In the genomic region with DNA sequence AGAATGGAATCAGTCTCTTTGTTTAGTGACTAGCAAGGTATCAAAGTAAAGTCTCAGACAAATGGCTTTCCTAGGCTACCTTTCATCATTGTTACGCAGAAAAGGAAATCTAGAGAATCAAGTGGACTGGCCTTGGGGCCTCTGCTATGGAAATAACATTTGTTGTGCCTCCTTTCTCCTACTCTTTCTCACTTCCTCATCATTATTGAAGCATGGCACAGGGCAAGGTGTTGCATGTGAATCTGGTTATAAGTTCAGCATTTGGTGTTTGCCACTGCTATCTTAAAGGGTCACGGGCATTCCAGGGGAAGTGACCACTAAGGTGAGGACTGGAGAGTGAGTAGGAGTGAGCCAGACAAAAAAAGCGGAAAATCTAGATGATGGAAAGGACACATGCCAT, we compare ENCODE assay signal across 27 cellular contexts. TPM values are rescaled to one million over a fixed set of nuclear protein-coding genes. Genes with fewer than 3 reads are reported as not detected.
"Had no signal": no experiment of that assay in that cellular context is flagged by ENCODE, and none has a peak within 500 bp of the region (broad histone marks: within the 10 kb centered on the region; RNA-seq: fewer than 3 reads in every experiment).

No MANE protein-coding gene starts in this region.

- H3K4me1 Mint-ChIP-seq: nephron progenitor cell; stimulated activated effector memory CD8-positive, alpha-beta T cell treated with anti-CD3 and anti-CD28 coated beads, Interleukin-12 subunit alpha, Interleukin-12 subunit beta, amount 100 ng/mL, for 72 hours had no signal

- H3K36me3 Mint-ChIP-seq: naive thymus-derived CD8-positive, alpha-beta T cell; stimulated activated effector memory CD8-positive, alpha-beta T cell treated with anti-CD3 and anti-CD28 coated beads, Interleukin-12 subunit alpha, Interleukin-12 subunit beta, amount 100 ng/mL, for 72 hours had no signal

- FAIRE-seq: endometrium, islet of Langerhans had no signal

- H3K4me3 ChIP-seq: esophagus squamous epithelium, heart right ventricle, left lung, prostate gland, right atrium auricular region, smooth muscle cell, suprapubic skin, transverse colon, upper lobe of right lung, uterus had no signal

- H3K27me3 ChIP-seq: esophagus squamous epithelium, left lung, right atrium auricular region, suprapubic skin, transverse colon, upper lobe of right lung, uterus had no signal

- H3K4me2 ChIP-seq: smooth muscle cell had no signal

- H3K4me1 ChIP-seq: esophagus squamous epithelium, heart right ventricle, left lung, prostate gland, right atrium auricular region, suprapubic skin, upper lobe of right lung, uterus had no signal

- ATAC-seq: effector memory CD8-positive, alpha-beta T cell; heart right ventricle; left cardiac atrium; left lung; naive thymus-derived CD8-positive, alpha-beta T cell; sciatic nerve; stimulated activated effector memory CD8-positive, alpha-beta T cell treated with anti-CD3 and anti-CD28 coated beads, Interleukin-12 subunit alpha, Interleukin-12 subunit beta, amount 100 ng/mL, for 72 hours; upper lobe of right lung had no signal

- H3K9me3 Mint-ChIP-seq: effector memory CD8-positive, alpha-beta T cell; naive thymus-derived CD8-positive, alpha-beta T cell; nephron progenitor cell; stimulated activated effector memory CD8-positive, alpha-beta T cell treated with anti-CD3 and anti-CD28 coated beads, Interleukin-12 subunit alpha, Interleukin-12 subunit beta, amount 100 ng/mL, for 72 hours; stimulated activated naive CD8-positive, alpha-beta T cell treated with anti-CD3 and anti-CD28 coated beads, Interleukin-15, Interleukin-2, amounts not matched to agents 100 ng/mL and 50 ng/mL, for 24 hours had no signal

- H3K36me3 ChIP-seq: esophagus squamous epithelium, heart right ventricle, left lung, prostate gland, right atrium auricular region, suprapubic skin, transverse colon, upper lobe of right lung, uterus had no signal

- H3K9me3 ChIP-seq: esophagus squamous epithelium, heart right ventricle, left lung, prostate gland, right atrium auricular region, suprapubic skin, transverse colon, upper lobe of right lung, uterus had no signal

- H3K27ac Mint-ChIP-seq: effector memory CD8-positive, alpha-beta T cell; naive thymus-derived CD8-positive, alpha-beta T cell; nephron progenitor cell; stimulated activated effector memory CD8-positive, alpha-beta T cell treated with anti-CD3 and anti-CD28 coated beads, Interleukin-12 subunit alpha, Interleukin-12 subunit beta, amount 100 ng/mL, for 72 hours; stimulated activated naive CD8-positive, alpha-beta T cell treated with anti-CD3 and anti-CD28 coated beads, Interleukin-15, Interleukin-2, amounts not matched to agents 100 ng/mL and 50 ng/mL, for 24 hours had no signal

- DNase-seq: cortex of kidney; effector memory CD8-positive, alpha-beta T cell; erythroblast; esophagus squamous epithelium; foreskin melanocyte; glutamatergic neuron; heart right ventricle; hippocampal formation; left cardiac atrium; left lung; naive thymus-derived CD8-positive, alpha-beta T cell; nephron progenitor cell; nucleus accumbens; stimulated activated CD4-positive, alpha-beta T cell treated with anti-CD3 and anti-CD28 coated beads, Interleukin-2, amount 100 ng/mL, for 24 hours; stimulated activated CD4-positive, alpha-beta T cell treated with anti-CD3 and anti-CD28 coated beads, Interleukin-4, amount 100 ng/mL, for 24 hours; transverse colon; upper lobe of right lung; uterus had no signal

- H3K4me3 Mint-ChIP-seq: effector memory CD8-positive, alpha-beta T cell; naive thymus-derived CD8-positive, alpha-beta T cell; nephron progenitor cell; stimulated activated effector memory CD8-positive, alpha-beta T cell treated with anti-CD3 and anti-CD28 coated beads, Interleukin-12 subunit alpha, Interleukin-12 subunit beta, amount 100 ng/mL, for 72 hours; stimulated activated naive CD8-positive, alpha-beta T cell treated with anti-CD3 and anti-CD28 coated beads, Interleukin-15, Interleukin-2, amounts not matched to agents 100 ng/mL and 50 ng/mL, for 24 hours had no signal

- H3K27ac ChIP-seq: esophagus squamous epithelium, heart right ventricle, left lung, prostate gland, right atrium auricular region, suprapubic skin, transverse colon, upper lobe of right lung, uterus had no signal

- H3K27me3 Mint-ChIP-seq: stimulated activated naive CD8-positive, alpha-beta T cell treated with anti-CD3 and anti-CD28 coated beads, Interleukin-15, Interleukin-2, amounts not matched to agents 100 ng/mL and 50 ng/mL, for 24 hours had no signal

RNA-seq across cellular contexts. Expression of a gene that starts 54.9 kb away (rescaled TPM):
- polyA plus RNA-seq: naive thymus-derived CD8-positive, alpha-beta T cell; smooth muscle cell had no signal
